Comparison of ENCODE assay signal across 14 cellular contexts in genomic region chr4:11843927-11844326, GRCh38.
DNase-seq lines count a peak whose midpoint lies in the region; ATAC-seq and TF ChIP-seq lines count a peak whose summit lies in the region.
"Had no signal": no experiment of that assay in that cellular context is flagged by ENCODE, and none has a peak within 500 bp of the region (broad histone marks: within the 10 kb centered on the region; RNA-seq: fewer than 3 reads in every experiment).

No MANE protein-coding gene starts in this region.

- H3K27me3 Mint-ChIP-seq in neural progenitor cell (ENCODE audit: insufficient read depth, low read depth), result peaks cover 2% of the 10 kb centered on the region
- no peaks in the 10 kb centered on the region for H3K27me3 Mint-ChIP-seq in activated T-cell treated with anti-CD3 and anti-CD28 coated beads, Interleukin-2, amount 50 U/mL, for 72 hours (ENCODE audit: low read depth)

- H3K27ac ChIP-seq in HCT116 (ENCODE audit: low read depth, low read length), result no peak overlapping the region
- H3K27ac ChIP-seq in neural progenitor cell, result no peak overlapping the region
- no peak overlapping the region for H3K27ac ChIP-seq in SJCRH30

- RAD21 ChIA-PET in HCT116 (lab: Charles Lee; ENCODE audit: low non-redundant PET in 1 of 2, low total read pairs in 2 of 2, uncharacterized antibody in 2 of 2, unreplicated experiment in 2 of 2), result no interaction called here

- POLR2A ChIA-PET in HCT116 (lab: Charles Lee), result no interaction called here

- intact Hi-C loops in HCT116 (cut with micrococcal nuclease) (no loop called here), left cardiac atrium (cut with DNase I) (no loop called here)

- H3K9ac ChIP-seq in HCT116 (ENCODE audit: low read length) (no peak overlapping the region), neural progenitor cell (no peak overlapping the region)

- no peak for TF ChIP-seq CTCF in HCT116 (IDR thresholded peaks at IDR 0.05 in 2 of 3, conservative IDR thresholded peaks at IDR 0.05 in 1 of 3; ENCODE audit: borderline replicate concordance in 1 of 3, insufficient read depth in 1 of 3, low read depth in 2 of 3, low read length in 2 of 3)
- no peak for TF ChIP-seq CTCF in neural progenitor cell (IDR thresholded peaks at IDR 0.05)

- H3K4me3 ChIP-seq in HCT116 (replicated peaks in 1 of 2; ENCODE audit: low read depth in 1 of 2, low read length in 2 of 2) (no peak overlapping the region), neural progenitor cell (no peak overlapping the region), SJCRH30 (no peak overlapping the region)
- H3K4me3 ChIP-seq: K562 had no signal

- H3K4me1 ChIP-seq in HCT116 (ENCODE audit: control insufficient read depth in 1 of 2, insufficient read depth in 2 of 2, low read length in 2 of 2) (peaks cover 0 to 8% of the 10 kb centered on the region in 2 experiments; a peak in 1 of 4 replicates), neural progenitor cell (no peaks in the 10 kb centered on the region), SJCRH30 (no peaks in the 10 kb centered on the region)
- H3K4me1 ChIP-seq: BE2C had no signal

- ATAC-seq in HCT116 (no peak), left cardiac atrium (peak; percentile 34 to 60)
- no peak for ATAC-seq in activated T-cell treated with anti-CD3 and anti-CD28 coated beads, Interleukin-2, amount 50 U/mL, for 72 hours (replicated peaks in 1 of 2)
- ATAC-seq: K562 had no signal

- in situ Hi-C loops in SK-MEL-5 (cut with HindIII; ENCODE audit: low pct_unique_long_range_greater_than_20kb, low sequenced_read_pairs), result no loop called here

- peak overlapping the region; percentile 75 for H2AFZ ChIP-seq in HCT116 (ENCODE audit: low read depth, low read length, poor library complexity, severe bottlenecking)
- peak overlapping the region; percentile 31 for H2AFZ ChIP-seq in neural progenitor cell (replicated peaks)

- TF ChIP-seq RAD21 in HCT116 (IDR thresholded peaks at IDR 0.05; ENCODE audit: low read depth), result no peak

- H3K9me2 ChIP-seq in HCT116 (ENCODE audit: insufficient read depth), result no peaks in the 10 kb centered on the region; the same call in 1 of the 2 replicates

- H3K27ac Mint-ChIP-seq in neural progenitor cell, result peak overlapping the region; percentile 74
- H3K27ac Mint-ChIP-seq in activated T-cell treated with anti-CD3 and anti-CD28 coated beads, Interleukin-2, amount 50 U/mL, for 72 hours, result no peak overlapping the region

- H3K4me2 ChIP-seq in HCT116 (ENCODE audit: low read length) (no peak overlapping the region), neural progenitor cell (no peak overlapping the region)

- no peaks in the 10 kb centered on the region for H3K9me3 Mint-ChIP-seq in neural progenitor cell
- no peaks in the 10 kb centered on the region for H3K9me3 Mint-ChIP-seq in activated T-cell treated with anti-CD3 and anti-CD28 coated beads, Interleukin-2, amount 50 U/mL, for 72 hours

- peaks cover 13% of the 10 kb centered on the region for H3K4me1 Mint-ChIP-seq in neural progenitor cell
- H3K4me1 Mint-ChIP-seq in activated T-cell treated with anti-CD3 and anti-CD28 coated beads, Interleukin-2, amount 50 U/mL, for 72 hours (ENCODE audit: low read depth), result no peaks in the 10 kb centered on the region

- no peaks in the 10 kb centered on the region for H3K27me3 ChIP-seq in HCT116 (ENCODE audit: insufficient read depth, low read length)
- H3K27me3 ChIP-seq in neural progenitor cell, result no peaks in the 10 kb centered on the region
- H3K27me3 ChIP-seq in SJCRH30, result no peaks in the 10 kb centered on the region
- H3K27me3 ChIP-seq: BE2C had no signal

- H3F3A ChIP-seq in neural progenitor cell (ENCODE audit: low read depth), result no peaks in the 10 kb centered on the region

- H3K79me2 ChIP-seq in HCT116 (ENCODE audit: insufficient read depth, low read length), result no peaks in the 10 kb centered on the region
- H3K79me2 ChIP-seq in neural progenitor cell (ENCODE audit: low read depth), result no peaks in the 10 kb centered on the region

- H3K36me3 ChIP-seq in HCT116 (ENCODE audit: control insufficient read depth in 1 of 2, insufficient read depth in 2 of 2, low read length in 2 of 2) (no peaks in the 10 kb centered on the region), neural progenitor cell (no peaks in the 10 kb centered on the region), SJCRH30 (no peaks in the 10 kb centered on the region)
- H3K36me3 ChIP-seq: BE2C had no signal

- H3K4me3 Mint-ChIP-seq in neural progenitor cell, result peak overlapping the region; percentile 17
- no peak overlapping the region for H3K4me3 Mint-ChIP-seq in activated T-cell treated with anti-CD3 and anti-CD28 coated beads, Interleukin-2, amount 50 U/mL, for 72 hours

- no peak for DNase-seq in HCT116 (ENCODE audit: low read depth, low spot score)
- DNase-seq in SK-MEL-5 (ENCODE audit: low read depth, low spot score), result peak; percentile 2
- DNase-seq in left cardiac atrium, result no peak
- DNase-seq in neural progenitor cell (ENCODE audit: low spot score), result no peak
- DNase-seq in activated T-cell treated with anti-CD3 and anti-CD28 coated beads, Interleukin-2, amount 50 U/mL, for 72 hours, result no peak
- DNase-seq in SJCRH30, result no peak
- DNase-seq in NCI-H748 (lab: John Stamatoyannopoulos, UW; ENCODE audit: unreplicated experiment), result no peak
- DNase-seq: BE2C, GOT3, NCI-H1092, NCI-H1694, NCI-H446, NCI-H82 had no signal

- no peaks in the 10 kb centered on the region for H3K9me3 ChIP-seq in HCT116 (ENCODE audit: control insufficient read depth in 1 of 2, insufficient read depth in 1 of 2, low read depth in 1 of 2, low read length in 2 of 2)
- no peaks in the 10 kb centered on the region for H3K9me3 ChIP-seq in neural progenitor cell (ENCODE audit: low read depth)
- H3K9me3 ChIP-seq in SJCRH30 (replicated peaks), result no peaks in the 10 kb centered on the region
- H3K9me3 ChIP-seq: BE2C had no signal

- H4K20me1 ChIP-seq in HCT116 (ENCODE audit: insufficient read depth) (no peaks in the 10 kb centered on the region), neural progenitor cell (ENCODE audit: low read depth) (no peaks in the 10 kb centered on the region)

- no peaks in the 10 kb centered on the region for H3K36me3 Mint-ChIP-seq in neural progenitor cell
- H3K36me3 Mint-ChIP-seq in activated T-cell treated with anti-CD3 and anti-CD28 coated beads, Interleukin-2, amount 50 U/mL, for 72 hours (ENCODE audit: insufficient read depth in 2 of 2), result no peaks in the 10 kb centered on the region

- no peak for TF ChIP-seq POLR2A in HCT116 (IDR thresholded peaks at IDR 0.05; ENCODE audit: borderline replicate concordance, extremely low read depth, insufficient read depth, insufficient read length)

- CTCF ChIA-PET in HCT116 (lab: Charles Lee), result no interaction called here

- BruUV-seq in HCT116 (replicated peaks; lab: Mats Ljungman, UMichigan), result no TSS peak

TF ChIP-seq in HCT116, 20 proteins besides CTCF, POLR2A, EP300 and RAD21:
- TF ChIP-seq CBX3 (IDR thresholded peaks at IDR 0.05; ENCODE audit: low read depth) (no peak), SIN3A (IDR thresholded peaks at IDR 0.05; ENCODE audit: low read depth) (no peak), ZFX (IDR thresholded peaks at IDR 0.05) (no peak)

Comparison
In these comparisons a context has a peak if more than half of its experiments do, and no peak if none do; other contexts are left out.
1. ATAC-seq: peak in left cardiac atrium (2 of 2); none in HCT116 (single experiment) and activated T-cell treated with anti-CD3 and anti-CD28 coated beads, Interleukin-2, amount 50 U/mL, for 72 hours (0 of 2).